In genomic region chr12:122896662-122897061, GRCh38 we compare ENCODE assay signal across 1 cellular context.
TF ChIP-seq lines count a peak whose summit lies in the region.

No MANE protein-coding gene starts in this region.

TF ChIP-seq in H1, 55 proteins besides CTCF, POLR2A, EP300 and RAD21:
- no peak for TF ChIP-seq CBX5 (IDR thresholded peaks at IDR 0.05; ENCODE audit: low read depth, low read length)
